Comparison of ENCODE assay signal across 36 cellular contexts in the genomic region with DNA sequence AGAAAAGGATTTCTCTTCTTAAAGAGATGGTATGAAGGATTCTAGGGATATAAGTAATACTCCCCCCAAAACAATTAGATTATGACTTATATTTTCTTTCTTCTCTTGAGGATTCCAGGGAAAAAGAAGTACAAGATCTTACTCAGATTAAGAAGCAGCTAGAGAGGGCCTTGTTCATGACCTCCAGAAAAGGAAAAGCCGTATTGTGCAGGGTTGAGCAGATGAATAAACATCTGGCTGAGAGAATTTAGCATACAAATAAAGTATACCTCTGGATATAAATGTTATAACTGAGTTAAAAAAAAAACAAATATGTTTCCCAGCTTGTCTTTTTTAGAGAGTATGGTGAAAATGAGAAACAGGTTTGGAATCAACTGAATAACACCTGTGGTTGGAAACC. TPM values are rescaled to one million over a fixed set of nuclear protein-coding genes. Genes with fewer than 3 reads are reported as not detected.
"Had no signal": no experiment of that assay in that cellular context is flagged by ENCODE, and none has a peak within 500 bp of the region (broad histone marks: within the 10 kb centered on the region; RNA-seq: fewer than 3 reads in every experiment).

No MANE protein-coding gene starts in this region.

- H3K9me3 Mint-ChIP-seq: activated CD4-positive, alpha-beta memory T cell treated with anti-CD3 and anti-CD28 coated beads, Interleukin-2, amount 10 ng/mL, durations not matched to agents 7 days and 5 days; activated naive CD4-positive, alpha-beta T cell treated with anti-CD3 and anti-CD28 coated beads, Interleukin-2, amount 10 ng/mL, durations not matched to agents 7 days and 5 days; activated naive CD8-positive, alpha-beta T cell treated with anti-CD3 and anti-CD28 coated beads, Interleukin-2, amount 50 U/mL, for 24 hours; IgD-negative memory B cell had no signal

- H3K4me3 ChIP-seq: MG63, PC-9 had no signal

- H2AFZ ChIP-seq: PC-9 had no signal

- H3K27me3 ChIP-seq: brain microvascular endothelial cell, MG63 had no signal

- H3K36me3 ChIP-seq: brain microvascular endothelial cell, MG63, WERI-Rb-1 had no signal

- H3K4me2 ChIP-seq: PC-9 had no signal

- H3K27ac Mint-ChIP-seq: activated CD4-positive, alpha-beta memory T cell treated with anti-CD3 and anti-CD28 coated beads, Interleukin-2, amount 10 ng/mL, durations not matched to agents 7 days and 5 days; activated CD8-positive, alpha-beta memory T cell treated with anti-CD3 and anti-CD28 coated beads, Interleukin-2, amount 10 ng/mL, durations not matched to agents 7 days and 5 days; activated naive CD4-positive, alpha-beta T cell treated with anti-CD3 and anti-CD28 coated beads, Interleukin-2, amount 10 ng/mL, durations not matched to agents 7 days and 5 days; activated naive CD8-positive, alpha-beta T cell; activated naive CD8-positive, alpha-beta T cell treated with anti-CD3 and anti-CD28 coated beads, Interleukin-2, amount 50 U/mL, for 24 hours; IgD-negative memory B cell had no signal

- H3K9me3 ChIP-seq: MG63 had no signal

- H3K36me3 Mint-ChIP-seq: activated CD8-positive, alpha-beta memory T cell treated with anti-CD3 and anti-CD28 coated beads, Interleukin-2, amount 10 ng/mL, durations not matched to agents 7 days and 5 days; activated naive CD4-positive, alpha-beta T cell treated with anti-CD3 and anti-CD28 coated beads, Interleukin-2, amount 10 ng/mL, durations not matched to agents 7 days and 5 days; activated naive CD8-positive, alpha-beta T cell; IgD-negative memory B cell had no signal

- DNase-seq: activated CD4-positive, alpha-beta memory T cell treated with anti-CD3 and anti-CD28 coated beads, Interleukin-2, amount 10 ng/mL, durations not matched to agents 7 days and 5 days; activated CD4-positive, alpha-beta T cell treated with anti-CD3 and anti-CD28 coated beads for 1 hour; activated CD4-positive, alpha-beta T cell treated with anti-CD3 and anti-CD28 coated beads for 48 hours; activated CD4-positive, CD25-positive, alpha-beta regulatory T cell; activated CD8-positive, alpha-beta memory T cell treated with anti-CD3 and anti-CD28 coated beads for 24 hours; activated CD8-positive, alpha-beta memory T cell treated with anti-CD3 and anti-CD28 coated beads, Interleukin-2, amount 10 ng/mL, durations not matched to agents 7 days and 5 days; activated CD8-positive, alpha-beta memory T cell treated with anti-CD3 and anti-CD28 coated beads, Interleukin-2, amount 50 U/mL, for 48 hours; activated effector memory CD4-positive, alpha-beta T cell treated with Interleukin-2 at 50 U/mL for 16 hours; activated naive CD4-positive, alpha-beta T cell treated with anti-CD3 and anti-CD28 coated beads, Interleukin-2, amount 10 ng/mL, durations not matched to agents 7 days and 5 days; activated naive CD8-positive, alpha-beta T cell treated with anti-CD3 and anti-CD28 coated beads, Interleukin-2, amount 50 U/mL, for 24 hours; activated T-cell treated with anti-CD3 and anti-CD28 coated beads, Interleukin-2, amount 50 U/mL, for 48 hours; anterior cingulate cortex; brain microvascular endothelial cell; Karpas-422; KBM-7; MG63; NCI-H1048; NCI-H1436 treated with DMSO at 0.1 percent for 48 hours; NCI-H1694 treated with DMSO at 0.1 percent for 48 hours; NCI-H2029; NCI-H345; NCI-H524 treated with DMSO at 0.1 percent for 48 hours; PC-9; SIG-M5; SW 1271; T-helper 1 cell; T-helper 2 cell; T1000; WERI-Rb-1 had no signal

- FAIRE-seq: RCC 7860 had no signal

- ATAC-seq: activated CD8-positive, alpha-beta memory T cell treated with anti-CD3 and anti-CD28 coated beads, Interleukin-2, amount 10 ng/mL, durations not matched to agents 7 days and 5 days; activated naive CD8-positive, alpha-beta T cell treated with anti-CD3 and anti-CD28 coated beads, Interleukin-2, amount 50 U/mL, for 24 hours; Right ventricle myocardium inferior; SK-N-SH treated with all-trans-retinoic acid at 6 μM for 48 hours had no signal

- H3K4me3 Mint-ChIP-seq: activated CD4-positive, alpha-beta memory T cell treated with anti-CD3 and anti-CD28 coated beads, Interleukin-2, amount 10 ng/mL, durations not matched to agents 7 days and 5 days; activated CD8-positive, alpha-beta memory T cell treated with anti-CD3 and anti-CD28 coated beads, Interleukin-2, amount 10 ng/mL, durations not matched to agents 7 days and 5 days; activated naive CD4-positive, alpha-beta T cell treated with anti-CD3 and anti-CD28 coated beads, Interleukin-2, amount 10 ng/mL, durations not matched to agents 7 days and 5 days; activated naive CD8-positive, alpha-beta T cell; activated naive CD8-positive, alpha-beta T cell treated with anti-CD3 and anti-CD28 coated beads, Interleukin-2, amount 50 U/mL, for 24 hours; IgD-negative memory B cell had no signal

- H3K4me1 Mint-ChIP-seq: activated CD4-positive, alpha-beta memory T cell treated with anti-CD3 and anti-CD28 coated beads, Interleukin-2, amount 10 ng/mL, durations not matched to agents 7 days and 5 days; activated naive CD4-positive, alpha-beta T cell treated with anti-CD3 and anti-CD28 coated beads, Interleukin-2, amount 10 ng/mL, durations not matched to agents 7 days and 5 days; activated naive CD8-positive, alpha-beta T cell treated with anti-CD3 and anti-CD28 coated beads, Interleukin-2, amount 50 U/mL, for 24 hours; IgD-negative memory B cell had no signal

- H3K27ac ChIP-seq: brain microvascular endothelial cell, PC-9, RWPE1, WERI-Rb-1 had no signal

RNA-seq across cellular contexts. Expression of gene MYO6, which starts 11.3 kb away (rescaled TPM):
- total RNA-seq: OCI-LY7 had no signal
